1 cellular context compared by ENCODE assay signal in genomic region chr13:90272356-90272755, GRCh38.
TF ChIP-seq lines count a peak whose summit lies in the region.

No MANE protein-coding gene starts in this region.

TF ChIP-seq in endothelial cell of umbilical vein, 7 proteins besides CTCF, POLR2A, EP300 and RAD21:
- TF ChIP-seq JUN (IDR thresholded peaks at IDR 0.05; ENCODE audit: borderline replicate concordance, insufficient read depth, insufficient read length, low read depth) = no peak
- no peak for TF ChIP-seq GATA2 (IDR thresholded peaks at IDR 0.05; ENCODE audit: insufficient read depth, insufficient read length, low read depth, low read length)
- no peak for TF ChIP-seq EZH2 (IDR thresholded peaks at IDR 0.05; ENCODE audit: borderline replicate concordance, low read depth, low read length, severe bottlenecking)
- TF ChIP-seq POLR2AphosphoS5 (IDR thresholded peaks at IDR 0.05; ENCODE audit: insufficient read depth, low read depth, low read length) = no peak
- TF ChIP-seq MYC (IDR thresholded peaks at IDR 0.05; ENCODE audit: low read depth, low read length) = no peak
- no peak for TF ChIP-seq MAX (IDR thresholded peaks at IDR 0.05; ENCODE audit: insufficient read depth, insufficient read length)
- no peak for TF ChIP-seq FOS (IDR thresholded peaks at IDR 0.05; ENCODE audit: borderline replicate concordance, insufficient read depth, low read length)
